21 cellular contexts compared by ENCODE assay signal in the genomic region with DNA sequence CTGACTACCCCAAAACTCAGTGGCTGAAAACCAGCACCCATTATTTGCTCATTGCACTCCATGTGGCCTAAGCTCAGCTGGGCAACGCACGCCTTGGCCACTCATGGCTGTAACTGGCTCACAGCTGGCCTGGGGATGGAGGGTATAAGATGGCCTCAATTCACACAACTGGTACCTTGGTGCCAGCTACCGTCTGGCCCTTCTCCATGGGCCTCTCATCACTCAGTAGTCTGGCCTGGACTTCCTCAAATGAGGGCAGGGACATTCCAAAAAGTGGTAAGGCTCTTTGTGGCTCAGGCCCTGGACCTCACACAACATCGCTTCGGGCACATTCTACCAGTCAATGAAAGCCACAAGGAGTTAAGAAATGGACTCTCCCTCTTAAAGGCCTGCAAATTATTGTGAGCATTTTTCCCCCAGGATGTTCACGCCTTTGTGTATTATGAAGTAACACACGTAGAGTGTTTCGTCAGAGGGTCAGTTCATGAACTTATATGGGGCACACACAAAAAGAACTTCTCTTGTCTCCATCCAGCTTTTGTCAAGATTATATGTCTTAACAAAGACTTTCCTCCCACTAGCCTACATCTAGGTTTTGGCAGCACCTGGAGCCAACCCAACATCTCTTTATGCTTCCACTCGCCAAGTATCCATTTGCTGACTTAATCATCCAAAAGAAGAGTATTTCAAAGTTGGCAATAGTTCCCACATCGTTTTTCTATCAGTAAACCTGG.
DNase-seq lines count a peak whose midpoint lies in the region; ATAC-seq and TF ChIP-seq lines count a peak whose summit lies in the region.
"Had no signal": no experiment of that assay in that cellular context is flagged by ENCODE, and none has a peak within 500 bp of the region (broad histone marks: within the 10 kb centered on the region; RNA-seq: fewer than 3 reads in every experiment).

No MANE protein-coding gene starts in this region.

- peak; percentile 80 for ATAC-seq in Right ventricle myocardium inferior
- ATAC-seq in left cardiac atrium = no peak
- no peak for ATAC-seq in left lobe of liver
- ATAC-seq in psoas muscle = no peak
- ATAC-seq: HepG2, K562 had no signal

- H3K4me1 ChIP-seq in mammary epithelial cell (ENCODE audit: insufficient read depth, low read length) (peaks cover 28% of the 10 kb centered on the region), psoas muscle (no peaks in the 10 kb centered on the region)
- H3K4me1 ChIP-seq: SJCRH30 had no signal

- no peaks in the 10 kb centered on the region for H3K27me3 ChIP-seq in mammary epithelial cell (ENCODE audit: insufficient read depth, low read length)
- H3K27me3 ChIP-seq in psoas muscle (ENCODE audit: insufficient read depth in 3 of 3, low read length in 2 of 3) = no peaks in the 10 kb centered on the region
- H3K27me3 ChIP-seq: SJCRH30 had no signal

- WGBS in mammary epithelial cell (ENCODE audit: low coverage, missing lambda C conversion rate) = 44% methylated on average over 8 of the region's 10 CpGs
- 72 to 75% (median 74%) methylated on average over 10 of the region's 10 CpGs for WGBS in psoas muscle, 3 donors

- H3K9me3 Mint-ChIP-seq in nephron = no peaks in the 10 kb centered on the region

- no peaks in the 10 kb centered on the region for H3K27me3 Mint-ChIP-seq in nephron (ENCODE audit: low read depth)
- H3K27me3 Mint-ChIP-seq: CD8-positive, alpha-beta memory T cell had no signal

- DNase-seq in Right ventricle myocardium inferior (ENCODE audit: missing footprints) (peak; percentile 69), left cardiac atrium (no peak), NCI-H226 (peak; percentile 24), mammary epithelial cell (peak; percentile 22), left lobe of liver (ENCODE audit: low spot score) (no peak), psoas muscle (no peak)
- DNase-seq: Calu3; CD8-positive, alpha-beta memory T cell; DMS153; GOT3; HCEC 1CT; NCI-H1417 treated with DMSO at 0.1 percent for 48 hours; NCI-H187; NCI-H510A; NK-92 treated with Interleukin-12 subunit alpha and Interleukin-12 subunit beta, amount 100 ng/mL, for 24 hours; SJCRH30 had no signal

- in situ Hi-C loops in mammary epithelial cell (cut with MboI; ENCODE audit: low sequenced_read_pairs in 2 of 2) = no loop called here

- no peak overlapping the region for H3K27ac ChIP-seq in mammary epithelial cell (ENCODE audit: insufficient read depth, low read depth, low read length)
- H3K27ac ChIP-seq in psoas muscle = no peak overlapping the region
- H3K27ac ChIP-seq: C4-2B, HL-60, SJCRH30 had no signal

- H3K9me3 ChIP-seq in mammary epithelial cell (replicated peaks; ENCODE audit: insufficient read depth, low read length) (no peaks in the 10 kb centered on the region), psoas muscle (no peaks in the 10 kb centered on the region)
- H3K9me3 ChIP-seq: SJCRH30 had no signal

- no peak overlapping the region for H3K9ac ChIP-seq in mammary epithelial cell (ENCODE audit: insufficient read depth, low read length)

- no peaks in the 10 kb centered on the region for H3K79me2 ChIP-seq in mammary epithelial cell (ENCODE audit: insufficient read depth, low read length)

- H4K20me1 ChIP-seq in mammary epithelial cell (ENCODE audit: insufficient read depth, low read length) = no peaks in the 10 kb centered on the region

- peak overlapping the region; percentile 94 to 97 (median 97) for H3K27ac Mint-ChIP-seq in nephron
- H3K27ac Mint-ChIP-seq: CD8-positive, alpha-beta memory T cell had no signal

- H3K36me3 Mint-ChIP-seq in nephron (ENCODE audit: low read depth) = no peaks in the 10 kb centered on the region
- H3K36me3 Mint-ChIP-seq: CD8-positive, alpha-beta memory T cell had no signal

- H3K4me3 Mint-ChIP-seq in nephron = no peak overlapping the region
- H3K4me3 Mint-ChIP-seq: CD8-positive, alpha-beta memory T cell had no signal

- TF ChIP-seq CTCF in mammary epithelial cell (conservative IDR thresholded peaks at IDR 0.05 in 1 of 2, IDR thresholded peaks at IDR 0.05 in 1 of 2; ENCODE audit: extremely low read depth in 1 of 2, insufficient read depth in 1 of 2, low read depth in 1 of 2, low read length in 2 of 2) (no peak), nephron (IDR thresholded peaks at IDR 0.05; ENCODE audit: unreplicated experiment in 3 of 3) (no peak), psoas muscle (IDR thresholded peaks at IDR 0.05) (no peak)

- peaks cover 61% of the 10 kb centered on the region for H3K4me1 Mint-ChIP-seq in nephron
- H3K4me1 Mint-ChIP-seq: CD8-positive, alpha-beta memory T cell had no signal

- dilution Hi-C loops in mammary epithelial cell (cut with HindIII; ENCODE audit: low sequenced_read_pairs) = no loop called here

- CTCF ChIA-PET in mammary epithelial cell (lab: Charles Lee; ENCODE audit: low non-redundant PET) = no interaction called here

- H2AFZ ChIP-seq in mammary epithelial cell (ENCODE audit: low read depth, low read length) = peak overlapping the region; percentile 23

- no peak overlapping the region for H3K4me3 ChIP-seq in mammary epithelial cell (replicated peaks in 1 of 3; ENCODE audit: insufficient read depth in 1 of 3, low read depth in 2 of 3, low read length in 3 of 3)
- no peak overlapping the region for H3K4me3 ChIP-seq in psoas muscle
- H3K4me3 ChIP-seq: K562, SJCRH30 had no signal

- intact Hi-C loops in Right ventricle myocardium inferior (cut with DNase I) (loop anchor here (2.0 to 5.0 kb wide), 2 partner anchors 81 to 95 kb away; no protein-coding TSS in a partner anchor), left cardiac atrium (cut with DNase I) (no loop called here), mammary epithelial cell (cut with micrococcal nuclease) (no loop called here), psoas muscle (cut with DNase I) (no loop called here)

- H3K4me2 ChIP-seq in mammary epithelial cell (ENCODE audit: insufficient read depth, low read depth, low read length) = no peak overlapping the region

- no TSS peak for BruUV-seq in mammary epithelial cell (replicated peaks; lab: Mats Ljungman, UMichigan)

- H3K36me3 ChIP-seq in mammary epithelial cell (ENCODE audit: insufficient read depth, low read length) (no peaks in the 10 kb centered on the region), psoas muscle (ENCODE audit: insufficient read depth in 1 of 2, low read depth in 1 of 2) (no peaks in the 10 kb centered on the region)
- H3K36me3 ChIP-seq: SJCRH30 had no signal

Comparison
In these comparisons a context has a peak if more than half of its experiments do, and no peak if none do; other contexts are left out.
1. DNase-seq: peak in Right ventricle myocardium inferior (single experiment), NCI-H226 (single experiment) and mammary epithelial cell (single experiment); none in left cardiac atrium (single experiment), left lobe of liver (single experiment) and psoas muscle (0 of 2).